30 cellular contexts compared by ENCODE assay signal in the genomic region with DNA sequence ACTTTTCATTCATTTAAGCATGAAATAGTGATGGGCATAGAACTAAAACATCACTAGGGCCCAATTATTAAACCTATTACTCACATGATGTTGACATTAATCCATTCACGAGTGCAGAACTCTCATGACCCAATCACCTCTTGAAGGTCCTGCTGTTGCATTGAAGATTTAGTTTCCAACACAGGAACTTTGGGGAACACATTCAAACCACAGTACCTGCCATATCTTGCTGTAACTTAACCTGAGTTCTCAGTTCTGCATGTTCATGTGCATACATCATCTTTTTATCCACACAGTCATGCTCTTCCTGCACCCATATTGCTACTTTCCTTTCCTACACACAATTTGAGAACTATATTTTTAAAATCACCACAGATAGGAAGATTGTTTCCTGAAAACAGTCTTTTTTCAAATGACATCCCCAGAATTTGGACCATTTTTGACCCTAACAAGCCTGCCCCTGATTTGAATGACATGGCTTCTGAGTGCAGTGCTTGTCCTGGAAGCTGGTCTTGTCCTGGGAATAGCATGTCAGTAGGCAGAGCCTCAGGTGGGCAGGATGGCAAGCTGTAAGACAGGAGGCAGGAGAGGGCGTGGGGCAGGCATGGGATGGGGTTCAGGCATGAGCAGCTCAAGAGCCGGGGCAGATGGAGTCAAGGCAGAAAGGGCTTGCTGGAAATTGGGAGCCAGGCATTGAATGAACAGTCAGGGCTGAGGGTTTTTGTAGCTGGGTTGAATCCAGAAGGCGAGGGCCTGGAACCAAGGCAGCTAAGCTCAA. TPM values are rescaled to one million over a fixed set of nuclear protein-coding genes. Genes with fewer than 3 reads are reported as not detected.
"Had no signal": no experiment of that assay in that cellular context is flagged by ENCODE, and none has a peak within 500 bp of the region (broad histone marks: within the 10 kb centered on the region; RNA-seq: fewer than 3 reads in every experiment).

No MANE protein-coding gene starts in this region.

- H3K27ac ChIP-seq: brain microvascular endothelial cell, gastroesophageal sphincter, heart right ventricle had no signal

- ATAC-seq: activated CD4-positive, alpha-beta T cell treated with anti-CD3 and anti-CD28 coated beads for 36 hours; activated CD8-positive, alpha-beta memory T cell treated with anti-CD3 and anti-CD28 coated beads, Interleukin-2, amount 10 ng/mL, durations not matched to agents 7 days and 5 days; activated CD8-positive, alpha-beta T cell treated with anti-CD3 and anti-CD28 coated beads, Interleukin-2, amount 10 ng/mL, durations not matched to agents 7 days and 5 days; effector memory CD8-positive, alpha-beta T cell; esophagus mucosa; gastroesophageal sphincter; heart right ventricle had no signal

- H3K9me3 Mint-ChIP-seq: activated CD4-positive, alpha-beta memory T cell treated with anti-CD3 and anti-CD28 coated beads for 36 hours; activated CD4-positive, alpha-beta T cell treated with anti-CD3 and anti-CD28 coated beads, Interleukin-2, amount 10 ng/mL, durations not matched to agents 24 days and 14 days; effector memory CD8-positive, alpha-beta T cell had no signal

- H3K27me3 Mint-ChIP-seq: activated CD4-positive, alpha-beta T cell treated with anti-CD3 and anti-CD28 coated beads for 36 hours had no signal

- H3K36me3 ChIP-seq: brain microvascular endothelial cell, gastroesophageal sphincter, heart right ventricle had no signal

- DNase-seq: activated CD4-positive, alpha-beta memory T cell treated with anti-CD3 and anti-CD28 coated beads for 36 hours; activated CD4-positive, alpha-beta T cell treated with anti-CD3 and anti-CD28 coated beads for 36 hours; activated CD4-positive, alpha-beta T cell treated with anti-CD3 and anti-CD28 coated beads, Interleukin-2, amount 10 ng/mL, durations not matched to agents 24 days and 14 days; activated CD4-positive, CD25-positive, alpha-beta regulatory T cell; activated CD4-positive, CD25-positive, alpha-beta regulatory T cell treated with anti-CD3 and anti-CD28 coated beads, Interleukin-2, amount 50 U/mL, for 72 hours; activated CD8-positive, alpha-beta memory T cell treated with anti-CD3 and anti-CD28 coated beads, Interleukin-2, amount 10 ng/mL, durations not matched to agents 7 days and 5 days; activated CD8-positive, alpha-beta memory T cell treated with anti-CD3 and anti-CD28 coated beads, Interleukin-2, amount 50 U/mL, for 4 hours; activated CD8-positive, alpha-beta T cell treated with anti-CD3 and anti-CD28 coated beads, Interleukin-2, amount 10 ng/mL, durations not matched to agents 7 days and 5 days; activated gamma-delta T cell treated with Interleukin-2 at 50 U/mL for 16 hours; activated naive CD4-positive, alpha-beta T cell treated with anti-CD3 and anti-CD28 coated beads, Interleukin-2, amount 50 U/mL, for 16 hours; activated naive CD4-positive, alpha-beta T cell treated with Interleukin-2 at 50 U/mL for 16 hours; activated T-cell treated with anti-CD3 and anti-CD28 coated beads, Interleukin-2, amount 50 U/mL, for 1 hour; activated T-cell treated with anti-CD3 and anti-CD28 coated beads, Interleukin-2, amount 50 U/mL, for 48 hours; amniotic stem cell; anterior cingulate cortex; brain microvascular endothelial cell; caudate nucleus; cortex of kidney; dermis blood vessel endothelial cell; effector CD4-positive, alpha-beta T cell; effector memory CD8-positive, alpha-beta T cell; foreskin melanocyte; heart right ventricle; T-helper 2 cell had no signal

- H3K4me3 Mint-ChIP-seq: activated CD4-positive, alpha-beta memory T cell treated with anti-CD3 and anti-CD28 coated beads for 36 hours; activated CD4-positive, alpha-beta T cell treated with anti-CD3 and anti-CD28 coated beads for 36 hours; activated CD4-positive, alpha-beta T cell treated with anti-CD3 and anti-CD28 coated beads, Interleukin-2, amount 10 ng/mL, durations not matched to agents 24 days and 14 days; activated CD8-positive, alpha-beta memory T cell treated with anti-CD3 and anti-CD28 coated beads, Interleukin-2, amount 10 ng/mL, durations not matched to agents 7 days and 5 days; activated CD8-positive, alpha-beta T cell treated with anti-CD3 and anti-CD28 coated beads, Interleukin-2, amount 10 ng/mL, durations not matched to agents 7 days and 5 days; activated naive CD8-positive, alpha-beta T cell; effector memory CD8-positive, alpha-beta T cell had no signal

- H3K4me3 ChIP-seq: gastroesophageal sphincter, heart right ventricle had no signal

- H3K4me1 ChIP-seq: heart right ventricle had no signal

- H3K27ac Mint-ChIP-seq: activated CD4-positive, alpha-beta memory T cell treated with anti-CD3 and anti-CD28 coated beads for 36 hours; activated CD4-positive, alpha-beta T cell treated with anti-CD3 and anti-CD28 coated beads for 36 hours; activated CD4-positive, alpha-beta T cell treated with anti-CD3 and anti-CD28 coated beads, Interleukin-2, amount 10 ng/mL, durations not matched to agents 24 days and 14 days; activated CD8-positive, alpha-beta memory T cell treated with anti-CD3 and anti-CD28 coated beads, Interleukin-2, amount 10 ng/mL, durations not matched to agents 7 days and 5 days; activated CD8-positive, alpha-beta T cell treated with anti-CD3 and anti-CD28 coated beads, Interleukin-2, amount 10 ng/mL, durations not matched to agents 7 days and 5 days; activated naive CD8-positive, alpha-beta T cell; effector memory CD8-positive, alpha-beta T cell had no signal

- FAIRE-seq: astrocyte, colon had no signal

- H3K9me3 ChIP-seq: gastroesophageal sphincter had no signal

- H3K4me1 Mint-ChIP-seq: activated CD4-positive, alpha-beta T cell treated with anti-CD3 and anti-CD28 coated beads for 36 hours; activated CD4-positive, alpha-beta T cell treated with anti-CD3 and anti-CD28 coated beads, Interleukin-2, amount 10 ng/mL, durations not matched to agents 24 days and 14 days; activated CD8-positive, alpha-beta memory T cell treated with anti-CD3 and anti-CD28 coated beads, Interleukin-2, amount 10 ng/mL, durations not matched to agents 7 days and 5 days had no signal

- H3K36me3 Mint-ChIP-seq: activated CD4-positive, alpha-beta memory T cell treated with anti-CD3 and anti-CD28 coated beads for 36 hours; activated CD8-positive, alpha-beta memory T cell treated with anti-CD3 and anti-CD28 coated beads, Interleukin-2, amount 10 ng/mL, durations not matched to agents 7 days and 5 days; activated naive CD8-positive, alpha-beta T cell had no signal

- H3K27me3 ChIP-seq: brain microvascular endothelial cell, gastroesophageal sphincter had no signal

RNA-seq across cellular contexts. Expression of a gene that starts 49.2 kb away (rescaled TPM):
- total RNA-seq: activated CD8-positive, alpha-beta T cell treated with anti-CD3 and anti-CD28 coated beads, Interleukin-2, amount 10 ng/mL, durations not matched to agents 7 days and 5 days; T-helper 1 cell treated with Interleukin-12 subunit alpha and Interleukin-12 subunit beta and Interleukin-4 antibody, amounts not matched to agents 30 ng/mL and 1 ng/mL, for 36 hours had no signal
